Comparison of ENCODE assay signal across 8 cellular contexts in genomic region chr1:210231846-210232523, GRCh38. TPM values are rescaled to one million over a fixed set of nuclear protein-coding genes. Genes with fewer than 3 reads are reported as not detected.
DNase-seq lines count a peak whose midpoint lies in the region; ATAC-seq and TF ChIP-seq lines count a peak whose summit lies in the region.

No MANE protein-coding gene starts in this region.

- POLR2A ChIA-PET in naive thymus-derived CD4-positive, alpha-beta T cell (lab: Charles Lee) = no interaction called here

- no peaks in the 10 kb centered on the region for H3K79me2 ChIP-seq in MM.1S (ENCODE audit: low read length)

- H3K4me1 Mint-ChIP-seq in naive thymus-derived CD4-positive, alpha-beta T cell = peaks cover 2 to 14% (median 10%) of the 10 kb centered on the region in 7 donors

- no peaks in the 10 kb centered on the region for H3K9me3 ChIP-seq in naive thymus-derived CD4-positive, alpha-beta T cell (ENCODE audit: control insufficient read depth in 2 of 3, low read length in 3 of 3)
- H3K9me3 ChIP-seq in MM.1S (replicated peaks; ENCODE audit: insufficient read depth, low read length) = no peaks in the 10 kb centered on the region

- H2AFZ ChIP-seq in MM.1S (ENCODE audit: low read length) = no peak overlapping the region

- H3K9ac ChIP-seq in MM.1S (ENCODE audit: low read length) = no peak overlapping the region

- no peak for ATAC-seq in naive thymus-derived CD4-positive, alpha-beta T cell

- no peaks in the 10 kb centered on the region for H3K9me2 ChIP-seq in MM.1S (replicated peaks; ENCODE audit: insufficient read depth, low read length)

- no peaks in the 10 kb centered on the region for H3K27me3 ChIP-seq in dorsolateral prefrontal cortex
- H3K27me3 ChIP-seq in naive thymus-derived CD4-positive, alpha-beta T cell (ENCODE audit: control insufficient read depth in 2 of 2, insufficient read depth in 2 of 2, low read length in 2 of 2) = peaks cover 3 to 15% of the 10 kb centered on the region in 2 donors
- peaks cover 7% of the 10 kb centered on the region; the same call in 1 of the 2 replicates for H3K27me3 ChIP-seq in MM.1S (replicated peaks; ENCODE audit: insufficient read depth, low read length)

- H3K36me3 ChIP-seq in naive thymus-derived CD4-positive, alpha-beta T cell (ENCODE audit: control insufficient read depth in 2 of 3, insufficient read depth in 3 of 3, low read length in 3 of 3) = no peaks in the 10 kb centered on the region
- no peaks in the 10 kb centered on the region for H3K36me3 ChIP-seq in MM.1S (replicated peaks; ENCODE audit: insufficient read depth, low read length)

- intact Hi-C loops in dorsolateral prefrontal cortex (cut with DNase I) = loop anchor here (10.0 kb wide), 4 partner anchors 87 to 357 kb away; no protein-coding TSS in a partner anchor
- intact Hi-C loops in naive thymus-derived CD4-positive, alpha-beta T cell (cut with micrococcal nuclease) = no loop called here

- peak overlapping the region; percentile 35 to 80 (median 70) for H3K4me3 Mint-ChIP-seq in naive thymus-derived CD4-positive, alpha-beta T cell

- H3K4me2 ChIP-seq in MM.1S (ENCODE audit: low read depth, low read length) = no peak overlapping the region

- H3K9me3 Mint-ChIP-seq in naive thymus-derived CD4-positive, alpha-beta T cell = peaks cover 0 to 7% (median 0%) of the 10 kb centered on the region in 11 donors

- H3K36me3 Mint-ChIP-seq in naive thymus-derived CD4-positive, alpha-beta T cell = no peaks in the 10 kb centered on the region

- no peak for TF ChIP-seq CTCF in AG10803 (conservative IDR thresholded peaks at IDR 0.05; ENCODE audit: low read length)
- no peak for TF ChIP-seq CTCF in dorsolateral prefrontal cortex (IDR thresholded peaks at IDR 0.05 in 54 of 56, conservative IDR thresholded peaks at IDR 0.05 in 2 of 56; ENCODE audit: low read depth in 1 of 56, partially characterized antibody in 56 of 56)
- TF ChIP-seq CTCF in MM.1S (IDR thresholded peaks at IDR 0.05; ENCODE audit: low read length) = no peak

- no peaks in the 10 kb centered on the region for H3K4me1 ChIP-seq in naive thymus-derived CD4-positive, alpha-beta T cell (ENCODE audit: control insufficient read depth in 2 of 2, insufficient read depth in 2 of 2, low read length in 2 of 2)
- H3K4me1 ChIP-seq in MM.1S (ENCODE audit: low read length) = no peaks in the 10 kb centered on the region

- CTCF ChIA-PET in naive thymus-derived CD4-positive, alpha-beta T cell (lab: Charles Lee) = no interaction called here

- H3K4me3 ChIP-seq in AG10803 (ENCODE audit: low read length) (peak overlapping the region; percentile 70), dorsolateral prefrontal cortex (peak overlapping the region; percentile 36 to 90 (median 75)), MM.1S (ENCODE audit: low read length) (no peak overlapping the region)
- H3K4me3 ChIP-seq in naive thymus-derived CD4-positive, alpha-beta T cell (ENCODE audit: low read length) = no peak overlapping the region

- peak; percentile 61 for DNase-seq in AG10803 (ENCODE audit: low read depth)
- DNase-seq in NCI-H1694 treated with DMSO at 0.1 percent for 48 hours (lab: John Stamatoyannopoulos, UW) = peak; percentile 34
- DNase-seq in dorsolateral prefrontal cortex = no peak
- no peak for DNase-seq in naive thymus-derived CD4-positive, alpha-beta T cell
- no peak for DNase-seq in stimulated activated CD4-positive, alpha-beta T cell treated with anti-CD3 and anti-CD28 coated beads, Interleukin-4, amount 100 ng/mL, for 4 hours
- no peak for DNase-seq in medulla oblongata (ENCODE audit: extremely low spot score)
- DNase-seq in MM.1S = no peak
- no peak for DNase-seq in GF-D8 (lab: John Stamatoyannopoulos, UW)

- H3F3A ChIP-seq in MM.1S (ENCODE audit: insufficient read depth, low read length) = no peaks in the 10 kb centered on the region; the same call in none of the 2 replicates

- H3K27me3 Mint-ChIP-seq in naive thymus-derived CD4-positive, alpha-beta T cell = peaks cover 50 to 57% (median 51%) of the 10 kb centered on the region in 5 donors

- peak overlapping the region in 44 of 59 donors; percentile 19 to 95 (median 80) for H3K27ac ChIP-seq in dorsolateral prefrontal cortex
- no peak overlapping the region for H3K27ac ChIP-seq in naive thymus-derived CD4-positive, alpha-beta T cell (ENCODE audit: low read depth, low read length)
- no peak overlapping the region for H3K27ac ChIP-seq in MM.1S (ENCODE audit: low read length)

- no peaks in the 10 kb centered on the region for H4K20me1 ChIP-seq in MM.1S (ENCODE audit: insufficient read depth, low read length)

- H3K27ac Mint-ChIP-seq in naive thymus-derived CD4-positive, alpha-beta T cell = no peak overlapping the region

RNA-seq across cellular contexts. Expression of gene SERTAD4, which starts 0.6 kb away (rescaled TPM):
- 10 to 100 TPM in 23 of 120 experiments, 1 to 10 TPM in 97; 2.2 to 13.5 (median 7.3) TPM for total RNA-seq in dorsolateral prefrontal cortex
- total RNA-seq in naive thymus-derived CD4-positive, alpha-beta T cell = not detected
- polyA plus RNA-seq in naive thymus-derived CD4-positive, alpha-beta T cell = not detected

Comparison
In these comparisons a context has a peak if more than half of its experiments do, and no peak if none do; other contexts are left out.
1. DNase-seq: peak in AG10803 (single experiment) and NCI-H1694 treated with DMSO at 0.1 percent for 48 hours (single experiment); none in dorsolateral prefrontal cortex (0 of 10), naive thymus-derived CD4-positive, alpha-beta T cell (0 of 9), stimulated activated CD4-positive, alpha-beta T cell treated with anti-CD3 and anti-CD28 coated beads, Interleukin-4, amount 100 ng/mL, for 4 hours (0 of 2), medulla oblongata (single experiment), MM.1S (single experiment) and GF-D8 (single experiment).
2. H3K4me3 ChIP-seq: peak in AG10803 (single experiment) and dorsolateral prefrontal cortex (59 of 59); none in naive thymus-derived CD4-positive, alpha-beta T cell (single experiment) and MM.1S (single experiment).
3. H3K27ac ChIP-seq: peak in dorsolateral prefrontal cortex (44 of 59); none in naive thymus-derived CD4-positive, alpha-beta T cell (single experiment) and MM.1S (single experiment).
4. intact Hi-C loops: an anchor here in dorsolateral prefrontal cortex (10.0 kb wide); none called in naive thymus-derived CD4-positive, alpha-beta T cell.